In the genomic region with DNA sequence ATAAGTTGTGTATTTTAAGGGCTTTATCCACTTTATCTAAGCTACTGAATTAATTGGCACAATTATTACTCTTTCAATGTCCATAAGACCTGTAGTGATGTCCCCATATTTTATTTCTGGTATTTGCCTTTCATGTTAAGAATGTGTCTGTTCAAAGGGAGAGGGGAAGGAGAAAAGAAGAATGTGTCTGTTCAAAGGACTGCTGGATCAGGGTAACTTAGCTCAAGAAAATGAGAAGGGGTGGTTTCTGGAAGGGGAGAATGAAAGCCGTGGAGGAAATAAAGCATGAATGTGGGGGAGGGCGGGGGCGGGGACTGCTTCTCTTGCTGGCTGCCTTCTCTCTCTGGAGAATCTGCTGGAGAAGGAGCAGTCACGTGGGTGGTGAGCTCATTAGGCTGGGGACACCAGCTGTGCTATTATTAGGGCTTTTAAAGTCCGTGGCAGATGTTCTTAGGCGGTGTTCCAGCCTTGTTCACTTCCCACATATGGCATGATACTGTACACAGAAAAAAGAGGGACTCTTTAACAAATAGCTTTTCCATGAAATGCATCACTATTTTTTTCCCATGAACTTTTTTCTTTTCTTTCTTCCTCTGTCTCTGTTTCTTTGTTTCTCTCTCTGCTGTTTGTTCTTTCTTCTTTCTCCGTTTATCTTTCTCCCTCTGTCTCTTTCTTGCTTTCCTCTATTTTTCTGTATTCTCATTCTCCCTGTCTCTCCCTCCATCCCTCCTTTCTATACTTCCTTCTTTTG, we compare ENCODE assay signal across 8 cellular contexts.
A peak's percentile ranks its signal among the peaks of the same experiment; 100 is the strongest.
DNase-seq lines count a peak whose midpoint lies in the region; ATAC-seq and TF ChIP-seq lines count a peak whose summit lies in the region.

No MANE protein-coding gene starts in this region.

- H3K4me1 Mint-ChIP-seq in progenitor cell of endocrine pancreas (ENCODE audit: low read depth): peaks cover 30% of the 10 kb centered on the region

- peak; percentile 67 for DNase-seq in GM13976 (ENCODE audit: low spot score)
- DNase-seq in NCI-H748 treated with DMSO at 0.1 percent for 48 hours (lab: John Stamatoyannopoulos, UW): peak; percentile 80
- DNase-seq in astrocyte of the hippocampus (ENCODE audit: low read depth, low spot score): peak; percentile 90
- peak; percentile 85 for DNase-seq in hepatic stellate cell (ENCODE audit: low spot score)
- no peak for DNase-seq in progenitor cell of endocrine pancreas (ENCODE audit: low spot score, unreplicated experiment)

- H3K4me3 Mint-ChIP-seq in progenitor cell of endocrine pancreas (ENCODE audit: low read depth): peak overlapping the region; percentile 37

- H3K79me2 ChIP-seq in ACC112 (ENCODE audit: control insufficient read depth, insufficient read depth, low read length, unreplicated experiment): peaks cover 58% of the 10 kb centered on the region

- peak overlapping the region; percentile 6 for H2AFZ ChIP-seq in ACC112 (ENCODE audit: low read length, unreplicated experiment)

- in situ Hi-C loops in GM13976 (cut with MboI; ENCODE audit: low sequenced_read_pairs, unreplicated experiment): no loop called here

- H3K27ac Mint-ChIP-seq in progenitor cell of endocrine pancreas: peak overlapping the region; percentile 98

- no peaks in the 10 kb centered on the region for H3K27me3 ChIP-seq in ACC112 (ENCODE audit: insufficient read depth, low read length)

- peaks cover 5% of the 10 kb centered on the region for H3K36me3 Mint-ChIP-seq in progenitor cell of endocrine pancreas (ENCODE audit: insufficient read depth)

- peaks cover 42% of the 10 kb centered on the region for H3K4me1 ChIP-seq in ACC112 (ENCODE audit: control insufficient read depth, insufficient read depth, low read length, unreplicated experiment)

- H3K27me3 Mint-ChIP-seq in progenitor cell of endocrine pancreas: no peaks in the 10 kb centered on the region

- TF ChIP-seq CTCF in GM13976 (IDR thresholded peaks at IDR 0.05; ENCODE audit: borderline replicate concordance, control extremely low read depth, extremely low read depth, insufficient read depth, missing control alignments) (no peak), progenitor cell of endocrine pancreas (IDR thresholded peaks at IDR 0.05; ENCODE audit: unreplicated experiment) (no peak)

- H3K4me3 ChIP-seq in ACC112 (ENCODE audit: low read depth, low read length): peak overlapping the region; percentile 58

- H3K36me3 ChIP-seq in ACC112 (ENCODE audit: insufficient read depth, low read length): no peaks in the 10 kb centered on the region

- H3K27ac ChIP-seq in ACC112 (ENCODE audit: low read depth, low read length): peak overlapping the region; percentile 86

- H3K9me3 Mint-ChIP-seq in progenitor cell of endocrine pancreas (ENCODE audit: low read depth): peaks cover 6% of the 10 kb centered on the region

- ATAC-seq in HG03442 (IDR thresholded peaks at IDR 0.05; ENCODE audit: unreplicated experiment) (peak; percentile 79), HG03025 (IDR thresholded peaks at IDR 0.05; ENCODE audit: low FRiP score, unreplicated experiment) (no peak)
